1 cellular context compared by ENCODE assay signal in the genomic region with DNA sequence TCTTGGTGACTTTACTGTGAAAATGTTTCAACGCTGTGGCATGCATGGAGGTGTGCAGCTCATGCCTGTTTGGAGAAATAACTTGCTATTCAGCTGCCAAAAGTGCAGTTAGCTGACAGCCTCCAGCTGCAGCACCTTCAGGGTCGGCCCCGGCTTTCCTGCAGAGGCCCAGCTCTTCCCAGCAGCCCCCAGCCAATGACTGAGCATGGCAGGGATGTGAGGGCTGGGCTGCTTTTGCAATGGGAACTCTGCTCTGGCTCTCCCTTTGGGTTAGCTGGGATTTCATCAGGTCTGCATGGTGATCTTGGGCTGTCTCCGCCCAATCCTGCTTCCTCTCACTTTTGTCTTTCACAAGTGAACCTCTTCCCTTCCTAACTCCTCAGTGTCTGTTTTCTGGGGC.
TF ChIP-seq lines count a peak whose summit lies in the region.

No MANE protein-coding gene starts in this region.

TF ChIP-seq in H1, 55 proteins besides CTCF, POLR2A, EP300 and RAD21:
- TF ChIP-seq ASH2L (IDR thresholded peaks at IDR 0.05; ENCODE audit: low read length) (no peak), GABPA (IDR thresholded peaks at IDR 0.05; ENCODE audit: borderline replicate concordance, insufficient read depth, low read length) (no peak), SUZ12 (IDR thresholded peaks at IDR 0.05; ENCODE audit: low read length) (no peak), RXRA (IDR thresholded peaks at IDR 0.05; ENCODE audit: insufficient read depth, low read depth, low read length) (no peak), SIN3A (conservative IDR thresholded peaks at IDR 0.05 in 1 of 2, IDR thresholded peaks at IDR 0.05 in 1 of 2; ENCODE audit: low read depth in 1 of 2, low read length in 2 of 2) (no peak), MAFK (IDR thresholded peaks at IDR 0.05; ENCODE audit: low read depth, low read length) (no peak), RFX5 (IDR thresholded peaks at IDR 0.05; ENCODE audit: borderline replicate concordance, low read depth, low read length) (no peak), BRCA1 (IDR thresholded peaks at IDR 0.05; ENCODE audit: low read depth, low read length) (no peak), SIX5 (IDR thresholded peaks at IDR 0.05; ENCODE audit: low read depth, low read length) (no peak), PHF8 (conservative IDR thresholded peaks at IDR 0.05; ENCODE audit: low read depth, low read length) (no peak), SP1 (IDR thresholded peaks at IDR 0.05; ENCODE audit: low read depth, low read length) (no peak), SP4 (IDR thresholded peaks at IDR 0.05; ENCODE audit: low read length) (no peak), EZH2 (IDR thresholded peaks at IDR 0.05; ENCODE audit: low read depth, low read length, severe bottlenecking) (no peak), TCF12 (IDR thresholded peaks at IDR 0.05; ENCODE audit: low read depth, low read length) (no peak), ZNF274 (IDR thresholded peaks at IDR 0.05; ENCODE audit: borderline replicate concordance, extremely low read depth, low read length) (no peak), EGR1 (IDR thresholded peaks at IDR 0.05; ENCODE audit: borderline replicate concordance, low read depth, low read length) (no peak), BCL11A (IDR thresholded peaks at IDR 0.05; ENCODE audit: low read depth in 2 of 2, low read length in 2 of 2) (no peak)
- TF ChIP-seq, protein P1, sequence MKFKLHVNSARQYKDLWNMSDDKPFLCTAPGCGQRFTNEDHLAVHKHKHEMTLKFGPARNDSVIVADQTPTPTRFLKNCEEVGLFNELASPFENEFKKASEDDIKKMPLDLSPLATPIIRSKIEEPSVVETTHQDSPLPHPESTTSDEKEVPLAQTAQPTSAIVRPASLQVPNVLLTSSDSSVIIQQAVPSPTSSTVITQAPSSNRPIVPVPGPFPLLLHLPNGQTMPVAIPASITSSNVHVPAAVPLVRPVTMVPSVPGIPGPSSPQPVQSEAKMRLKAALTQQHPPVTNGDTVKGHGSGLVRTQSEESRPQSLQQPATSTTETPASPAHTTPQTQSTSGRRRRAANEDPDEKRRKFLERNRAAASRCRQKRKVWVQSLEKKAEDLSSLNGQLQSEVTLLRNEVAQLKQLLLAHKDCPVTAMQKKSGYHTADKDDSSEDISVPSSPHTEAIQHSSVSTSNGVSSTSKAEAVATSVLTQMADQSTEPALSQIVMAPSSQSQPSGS (IDR thresholded peaks at IDR 0.05; ENCODE audit: low read length), result no peak
- TF ChIP-seq, protein P2, sequence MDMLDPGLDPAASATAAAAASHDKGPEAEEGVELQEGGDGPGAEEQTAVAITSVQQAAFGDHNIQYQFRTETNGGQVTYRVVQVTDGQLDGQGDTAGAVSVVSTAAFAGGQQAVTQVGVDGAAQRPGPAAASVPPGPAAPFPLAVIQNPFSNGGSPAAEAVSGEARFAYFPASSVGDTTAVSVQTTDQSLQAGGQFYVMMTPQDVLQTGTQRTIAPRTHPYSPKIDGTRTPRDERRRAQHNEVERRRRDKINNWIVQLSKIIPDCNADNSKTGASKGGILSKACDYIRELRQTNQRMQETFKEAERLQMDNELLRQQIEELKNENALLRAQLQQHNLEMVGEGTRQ (IDR thresholded peaks at IDR 0.05; ENCODE audit: low read length), result no peak
